In genomic region chr5:89470658-89471057, GRCh38 we compare ENCODE assay signal across 2 cellular contexts.
TF ChIP-seq lines count a peak whose summit lies in the region.

No MANE protein-coding gene starts in this region.

TF ChIP-seq in GM23338, 12 proteins besides CTCF, POLR2A, EP300 and RAD21 (continued from another document):
- no peak for TF ChIP-seq ETS1 (IDR thresholded peaks at IDR 0.05)
- no peak for TF ChIP-seq STAT1 (IDR thresholded peaks at IDR 0.05; ENCODE audit: unreplicated experiment)
- no peak for TF ChIP-seq EZH2phosphoT487 (IDR thresholded peaks at IDR 0.05; ENCODE audit: unreplicated experiment)
- no peak for TF ChIP-seq CREB1 (CRISPR knock-in tag; IDR thresholded peaks at IDR 0.05; ENCODE audit: low read depth)

TF ChIP-seq in WTC11, 78 proteins besides CTCF, POLR2A, EP300 and RAD21 (continued from another document):
- no peak for TF ChIP-seq MAX (CRISPR knock-in tag; IDR thresholded peaks at IDR 0.05)
- no peak for TF ChIP-seq ZBTB21 (CRISPR knock-in tag; IDR thresholded peaks at IDR 0.05; ENCODE audit: borderline replicate concordance)
- no peak for TF ChIP-seq ETV6 (CRISPR knock-in tag; IDR thresholded peaks at IDR 0.05)
- TF ChIP-seq ZMAT4 (CRISPR knock-in tag; IDR thresholded peaks at IDR 0.05), result no peak
- no peak for TF ChIP-seq FOXK1 (CRISPR knock-in tag; IDR thresholded peaks at IDR 0.05)
- no peak for TF ChIP-seq ESRRA (CRISPR knock-in tag; IDR thresholded peaks at IDR 0.05; ENCODE audit: borderline replicate concordance)
- no peak for TF ChIP-seq ZBTB43 (CRISPR knock-in tag; IDR thresholded peaks at IDR 0.05)
